In genomic region chr19:45125975-45126493, GRCh38 we compare ENCODE assay signal across 8 cellular contexts. TPM values are rescaled to one million over a fixed set of nuclear protein-coding genes. Genes with fewer than 3 reads are reported as not detected.
A peak's percentile ranks its signal among the peaks of the same experiment; 100 is the strongest.
DNase-seq lines count a peak whose midpoint lies in the region; ATAC-seq and TF ChIP-seq lines count a peak whose summit lies in the region.

No MANE protein-coding gene starts in this region.

- no peaks in the 10 kb centered on the region for H3K9me3 Mint-ChIP-seq in activated B cell treated with CpG ODN at 0.5 μM for 24 hours

- POLR2A ChIA-PET in activated B cell treated with CpG ODN at 0.5 μM for 24 hours (lab: Charles Lee), result interaction anchor here (1.2 to 1.7 kb wide), 2 partner anchors 34 to 50 kb away, joined by 4 to 5 read pairs; partner anchors contain the start of genes PPP1R37 and ZNF296

- H3K4me3 ChIP-seq in right lobe of liver, result no peak overlapping the region

- CTCF ChIA-PET in activated B cell treated with CpG ODN at 0.5 μM for 24 hours (lab: Charles Lee), result interaction anchor here (0.6 to 1.2 kb wide), 5 partner anchors 11 to 209 kb away, joined by 3 to 5 read pairs (median 3); no protein-coding TSS in a partner anchor

- H3K9me3 ChIP-seq in right lobe of liver, result no peaks in the 10 kb centered on the region

- ATAC-seq in activated B cell treated with CpG ODN at 0.5 μM for 24 hours (ENCODE audit: low read depth), result peak; percentile 83
- ATAC-seq in right lobe of liver, result peak; percentile 83 to 90 (median 86)
- ATAC-seq in HG03460 (IDR thresholded peaks at IDR 0.05; ENCODE audit: unreplicated experiment), result no peak

- H3K4me1 ChIP-seq in right lobe of liver, result no peaks in the 10 kb centered on the region

- H3K27me3 ChIP-seq in right lobe of liver, result no peaks in the 10 kb centered on the region

- H3K27ac Mint-ChIP-seq in activated B cell treated with CpG ODN at 0.5 μM for 24 hours, result no peak overlapping the region

- H3K4me1 Mint-ChIP-seq in activated B cell treated with CpG ODN at 0.5 μM for 24 hours, result peaks cover 37% of the 10 kb centered on the region

- H3K27ac ChIP-seq in right lobe of liver, result no peak overlapping the region

- intact Hi-C loops in activated B cell treated with CpG ODN at 0.5 μM for 24 hours (cut with micrococcal nuclease), result loop anchor here (5.0 kb wide), 1 partner anchor 34 kb away; the partner anchor contains the start of gene PPP1R37
- intact Hi-C loops in right lobe of liver (cut with DNase I), result no loop called here

- H3K4me3 Mint-ChIP-seq in activated B cell treated with CpG ODN at 0.5 μM for 24 hours, result no peak overlapping the region

- DNase-seq in NCI-H748 (lab: John Stamatoyannopoulos, UW; ENCODE audit: unreplicated experiment) (peak; percentile 68), NCI-H748 treated with DMSO at 0.1 percent for 48 hours (lab: John Stamatoyannopoulos, UW) (no peak), MV-4-11 (lab: John Stamatoyannopoulos, UW) (peak; percentile 61), activated B cell treated with CpG ODN at 0.5 μM for 24 hours (peak; percentile 52), right lobe of liver (peak in 2 of 3 donors; percentile 68 to 74)
- DNase-seq in central memory CD4-positive, alpha-beta T cell, result peak; percentile 50
- DNase-seq in stimulated activated CD8-positive, alpha-beta memory T cell treated with anti-CD3 and anti-CD28 coated beads, Interleukin-2, amount 100 ng/mL, for 48 hours (ENCODE audit: low read depth in 2 of 2), result peak; percentile 53 to 63

- H3K36me3 Mint-ChIP-seq in activated B cell treated with CpG ODN at 0.5 μM for 24 hours (ENCODE audit: low read depth), result peaks cover 6% of the 10 kb centered on the region

- no peaks in the 10 kb centered on the region for H3K27me3 Mint-ChIP-seq in activated B cell treated with CpG ODN at 0.5 μM for 24 hours

- 0% methylated on average over 1 of the region's 12 CpGs for WGBS in right lobe of liver (ENCODE audit: insufficient coverage, low coverage, low lambda C conversion rate, missing lambda C conversion rate)

- TF ChIP-seq CTCF in activated B cell treated with CpG ODN at 0.5 μM for 24 hours (IDR thresholded peaks at IDR 0.05) (no peak), right lobe of liver (IDR thresholded peaks at IDR 0.05) (peak; percentile 71 to 81 (median 79))

- TF ChIP-seq POLR2A in right lobe of liver (IDR thresholded peaks at IDR 0.05), result no peak

- H3K36me3 ChIP-seq in right lobe of liver, result no peaks in the 10 kb centered on the region

RNA-seq across cellular contexts. Expression of gene PPP1R37, which starts 33.1 kb away (rescaled TPM):
- 18.8 and 27.2 TPM in 2 replicates for total RNA-seq in activated B cell treated with CpG ODN at 0.5 μM for 24 hours
- 10 to 100 TPM; 10.1 to 14.3 (median 11.0) TPM for total RNA-seq in right lobe of liver

RNA-seq across cellular contexts. Expression of gene NKPD1, which starts 34.7 kb away (rescaled TPM):
- 0.11 and 0.12 TPM in 2 replicates for total RNA-seq in activated B cell treated with CpG ODN at 0.5 μM for 24 hours
- total RNA-seq in right lobe of liver, result under 1 TPM in 1 of 6 experiments, not detected in 5; 0.06 TPM

RNA-seq across cellular contexts. Expression of gene GEMIN7, which starts 47.0 kb away (rescaled TPM):
- total RNA-seq in activated B cell treated with CpG ODN at 0.5 μM for 24 hours, result 37.0 and 38.7 TPM in 2 replicates
- total RNA-seq in right lobe of liver, result 10 to 100 TPM; 10.9 to 27.5 (median 14.0) TPM

RNA-seq across cellular contexts. Expression of gene ZNF296, which starts 49.8 kb away (rescaled TPM):
- total RNA-seq in activated B cell treated with CpG ODN at 0.5 μM for 24 hours (27.8 and 28.0 TPM in 2 replicates), right lobe of liver (under 1 TPM in 5 of 6 experiments, not detected in 1; 0.16 to 0.47 (median 0.35) TPM)

RNA-seq across cellular contexts. Expression of gene TRAPPC6A, which starts 52.0 kb away (rescaled TPM):
- total RNA-seq in activated B cell treated with CpG ODN at 0.5 μM for 24 hours (51.8 and 56.0 TPM in 2 replicates), right lobe of liver (10 to 100 TPM; 13.1 to 33.3 (median 23.7) TPM)
